10 cellular contexts compared by ENCODE assay signal in the genomic region with DNA sequence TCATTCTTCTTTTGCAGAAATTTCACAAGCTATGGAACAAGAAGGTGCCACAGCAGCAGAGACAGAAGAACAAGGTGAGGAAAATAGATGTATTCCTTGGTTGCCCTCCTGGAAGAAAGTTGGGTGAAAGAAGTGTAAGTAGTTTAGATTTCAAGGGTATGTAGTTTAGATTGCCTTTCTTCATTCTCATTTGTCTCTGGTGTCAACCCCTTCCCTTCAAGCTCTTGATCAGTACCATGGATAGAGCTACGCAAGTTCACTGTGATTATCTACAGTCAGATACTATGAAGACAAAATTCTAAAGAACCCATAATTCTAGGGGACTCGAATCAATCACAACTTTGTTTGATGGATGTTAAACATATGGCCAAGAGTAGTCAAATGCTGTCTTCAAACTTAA. TPM values are rescaled to one million over a fixed set of nuclear protein-coding genes. Genes with fewer than 3 reads are reported as not detected.
"Had no signal": no experiment of that assay in that cellular context is flagged by ENCODE, and none has a peak within 500 bp of the region (broad histone marks: within the 10 kb centered on the region; RNA-seq: fewer than 3 reads in every experiment).

No MANE protein-coding gene starts in this region.

RNA-seq across cellular contexts. Expression of a gene that starts 32.8 kb away (rescaled TPM):
- total RNA-seq: MCF 10A; NCI-H460; OCI-LY7; PC-9; Right ventricle myocardium inferior; RPMI7951; SJCRH30; SK-MEL-5; T-cell; T-helper 1 cell treated with Interleukin-12 subunit alpha and Interleukin-12 subunit beta and Interleukin-4 antibody, amounts not matched to agents 30 ng/mL and 1 ng/mL, for 36 hours had no signal
